Comparison of ENCODE assay signal across 8 cellular contexts in the genomic region with DNA sequence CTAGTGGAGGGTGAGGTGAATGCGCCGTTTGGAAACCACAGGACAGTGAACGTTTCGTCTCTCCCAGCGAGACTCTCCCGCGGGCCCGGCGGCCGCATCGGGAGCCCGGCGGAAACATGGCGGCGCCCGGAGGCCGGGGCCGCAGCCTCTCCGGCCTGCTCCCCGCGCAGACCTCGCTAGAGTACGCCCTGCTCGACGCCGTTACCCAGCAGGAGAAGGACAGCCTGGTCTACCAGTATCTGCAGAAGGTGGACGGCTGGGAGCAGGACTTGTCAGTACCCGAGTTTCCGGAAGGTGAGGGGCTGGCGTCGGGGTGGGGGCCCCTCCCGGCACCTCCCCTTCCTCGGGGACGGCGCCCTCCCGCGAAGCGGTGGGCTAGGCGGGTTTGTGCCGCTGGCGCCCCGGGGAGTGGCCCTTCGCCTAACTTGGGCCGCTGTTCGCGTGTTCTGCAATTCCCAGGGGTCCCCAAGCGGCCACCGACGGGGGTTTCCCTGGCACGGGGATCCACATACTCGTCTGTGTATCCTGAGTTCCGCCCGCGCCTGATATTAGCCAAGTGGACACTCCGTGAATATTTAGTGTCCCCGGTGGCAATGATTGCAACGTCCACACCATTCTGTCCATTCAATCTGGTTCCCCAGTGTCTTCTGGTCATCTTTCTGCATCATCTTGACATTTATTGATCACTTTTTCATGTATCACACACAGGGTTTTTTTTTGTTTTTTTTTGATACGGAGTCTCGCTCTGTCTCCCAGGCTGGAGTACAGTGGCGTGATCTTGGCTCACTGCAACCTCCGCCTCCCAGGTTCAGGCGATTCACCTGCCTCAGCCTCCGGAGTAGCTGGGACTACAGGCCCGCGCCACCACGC. TPM values are rescaled to one million over a fixed set of nuclear protein-coding genes. Genes with fewer than 3 reads are reported as not detected.
DNase-seq lines count a peak whose midpoint lies in the region; ATAC-seq and TF ChIP-seq lines count a peak whose summit lies in the region.

No MANE protein-coding gene starts in this region.

- H3K4me3 Mint-ChIP-seq in T-helper 17 cell: peak overlapping the region; percentile 97

- TF ChIP-seq CTCF in HL-60 (IDR thresholded peaks at IDR 0.05; ENCODE audit: insufficient read depth, low read length): no peak
- TF ChIP-seq CTCF in astrocyte of the spinal cord (IDR thresholded peaks at IDR 0.05; ENCODE audit: low read depth, low read length): no peak
- peak; percentile 2 for TF ChIP-seq CTCF in retinal pigment epithelial cell (conservative IDR thresholded peaks at IDR 0.05; ENCODE audit: low read depth, low read length)

- H3K27ac Mint-ChIP-seq in T-helper 17 cell: peak overlapping the region; percentile 99

- H3K27me3 Mint-ChIP-seq in T-helper 17 cell: no peaks in the 10 kb centered on the region

- DNase-seq in DMS 273 (lab: John Stamatoyannopoulos, UW; ENCODE audit: unreplicated experiment) (peak; percentile 80), HL-60 (ENCODE audit: low read depth in 1 of 2, low spot score in 1 of 2) (peak in 1 of 2 experiments; percentile 45), T-helper 17 cell (peak; percentile 18 to 32 (median 27)), astrocyte of the spinal cord (ENCODE audit: low read depth, low spot score) (peak; percentile 56), hypothalamus (lab: John Stamatoyannopoulos, UW) (peak in 42 of 51 donors; percentile 4 to 85 (median 51)), retinal pigment epithelial cell (ENCODE audit: low read depth) (no peak), NCI-H774 (lab: John Stamatoyannopoulos, UW) (no peak)

- peaks cover 33% of the 10 kb centered on the region for H3K4me1 Mint-ChIP-seq in T-helper 17 cell

- peak overlapping the region; percentile 88 for H3K4me3 ChIP-seq in HL-60 (replicated peaks; ENCODE audit: insufficient read depth, low read length)
- peak overlapping the region; percentile 89 for H3K4me3 ChIP-seq in astrocyte of the spinal cord (ENCODE audit: low read depth, low read length)
- peak overlapping the region; percentile 87 for H3K4me3 ChIP-seq in retinal pigment epithelial cell (ENCODE audit: low read length)

- peaks cover 5% of the 10 kb centered on the region for H3K36me3 Mint-ChIP-seq in T-helper 17 cell (ENCODE audit: low read depth)

- H3K27me3 ChIP-seq in HL-60 (ENCODE audit: insufficient read depth, poor library complexity, severe bottlenecking): no peaks in the 10 kb centered on the region

- in situ Hi-C loops in astrocyte of the spinal cord (cut with HindIII; ENCODE audit: low sequenced_read_pairs): no loop called here

- peak; percentile 39 for ATAC-seq in GM19455 (IDR thresholded peaks at IDR 0.05; ENCODE audit: unreplicated experiment)
- peak; percentile 66 for ATAC-seq in T-helper 17 cell

- H3K27ac ChIP-seq in HL-60 (replicated peaks): peak overlapping the region; percentile 94

- H3K9me3 ChIP-seq in T-helper 17 cell (ENCODE audit: control insufficient read depth, low read length, poor library complexity, severe bottlenecking): no peaks in the 10 kb centered on the region

RNA-seq across cellular contexts. Expression of a gene that starts 0.5 kb away (rescaled TPM):
- 10 to 100 TPM in 1 of 2 donors, 1 to 10 TPM in 1; 9.0 to 12.8 TPM for total RNA-seq in T-helper 17 cell

RNA-seq across cellular contexts. Expression of a gene that starts 1.1 kb away (rescaled TPM):
- total RNA-seq in T-helper 17 cell: 1 to 10 TPM; 2.2 to 2.9 TPM

Comparison
In these comparisons a context has a peak if more than half of its experiments do, and no peak if none do; other contexts are left out.
1. DNase-seq: peak in DMS 273 (single experiment), T-helper 17 cell (3 of 3), astrocyte of the spinal cord (single experiment) and hypothalamus (42 of 51); none in retinal pigment epithelial cell (single experiment) and NCI-H774 (single experiment).
2. Peak in every context shown above with its lines, with median percentiles within 50 percentile points of each other: H3K4me3 ChIP-seq.